30 cellular contexts compared by ENCODE assay signal in the genomic region with DNA sequence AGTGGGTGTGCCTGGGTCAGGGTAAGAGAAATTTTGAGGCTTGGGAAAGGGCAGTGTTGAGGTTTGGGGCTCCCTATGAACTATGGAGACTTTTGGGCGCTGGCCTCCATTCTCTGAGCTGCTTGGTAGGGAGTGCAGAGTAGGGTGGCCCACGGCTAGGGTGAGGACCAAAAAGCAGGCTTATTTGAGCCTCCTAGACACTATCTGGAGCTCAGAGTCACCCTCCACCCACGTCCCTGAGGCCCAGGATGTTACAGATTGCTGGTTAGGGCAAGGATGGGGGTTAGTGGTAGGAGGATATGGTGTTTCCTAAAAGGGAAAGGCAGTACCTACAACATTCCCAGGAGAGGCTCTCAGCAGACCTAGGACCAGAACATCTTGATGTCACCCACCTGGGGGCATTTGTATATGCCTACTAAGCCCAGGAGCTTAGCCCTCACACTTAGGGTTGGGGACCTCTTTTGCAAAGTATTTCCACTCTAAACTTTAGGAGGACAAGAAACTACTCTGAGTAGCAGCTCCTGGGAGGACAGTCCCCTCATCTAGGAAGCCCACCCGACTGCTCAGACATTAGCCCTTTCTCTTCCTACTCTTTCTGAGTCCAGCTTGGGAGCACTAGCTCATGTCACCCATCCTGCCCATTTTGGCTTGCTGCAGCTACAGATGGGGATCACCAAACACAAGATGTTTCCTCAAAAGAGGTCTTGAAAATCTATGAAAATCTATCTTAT. TPM values are rescaled to one million over a fixed set of nuclear protein-coding genes. Genes with fewer than 3 reads are reported as not detected.
A peak's percentile ranks its signal among the peaks of the same experiment; 100 is the strongest.
DNase-seq lines count a peak whose midpoint lies in the region; FAIRE-seq and TF ChIP-seq lines count a peak whose summit lies in the region.
"Had no signal": no experiment of that assay in that cellular context is flagged by ENCODE, and none has a peak within 500 bp of the region (broad histone marks: within the 10 kb centered on the region; RNA-seq: fewer than 3 reads in every experiment).

No MANE protein-coding gene starts in this region.

- H3K4me1 ChIP-seq in mammary epithelial cell (ENCODE audit: insufficient read depth, low read length) (peaks cover 5% of the 10 kb centered on the region), kidney (ENCODE audit: control insufficient read depth in 1 of 2, insufficient read depth in 1 of 2, low read depth in 1 of 2, low read length in 2 of 2) (peaks cover 5 to 15% of the 10 kb centered on the region in 2 donors)

- intact Hi-C loops in MCF 10A (cut with micrococcal nuclease) (no loop called here), mammary epithelial cell (cut with micrococcal nuclease) (no loop called here), kidney (cut with DNase I) (no loop called here)

- peaks cover 21% of the 10 kb centered on the region for H3K4me1 Mint-ChIP-seq in MCF 10A (ENCODE audit: insufficient read depth, unreplicated experiment)
- no peaks in the 10 kb centered on the region for H3K4me1 Mint-ChIP-seq in type B pancreatic cell (ENCODE audit: unreplicated experiment)

- dilution Hi-C loops in mammary epithelial cell (cut with HindIII; ENCODE audit: low sequenced_read_pairs) = no loop called here

- no peaks in the 10 kb centered on the region for H4K20me1 ChIP-seq in mammary epithelial cell (ENCODE audit: insufficient read depth, low read length)

- H3K27me3 Mint-ChIP-seq in MCF 10A (ENCODE audit: insufficient read depth, unreplicated experiment) = no peaks in the 10 kb centered on the region
- peaks cover 65% of the 10 kb centered on the region for H3K27me3 Mint-ChIP-seq in type B pancreatic cell

- H3K79me2 ChIP-seq in mammary epithelial cell (ENCODE audit: insufficient read depth, low read length) = no peaks in the 10 kb centered on the region

- CTCF ChIA-PET in MCF 10A (lab: Yijun Ruan, JAX) (interaction anchor here (0.6 to 10.4 kb wide), 15 partner anchors 9 to 301 kb away, joined by 3 to 211 read pairs (median 12); a partner anchor contains a TSS), mammary epithelial cell (lab: Charles Lee; ENCODE audit: low non-redundant PET) (no interaction called here)

- BruUV-seq in MCF 10A (replicated peaks; lab: Mats Ljungman, UMichigan) (TSS peak; percentile 26), mammary epithelial cell (replicated peaks; lab: Mats Ljungman, UMichigan) (no TSS peak)

- in situ Hi-C loops in mammary epithelial cell (cut with MboI; ENCODE audit: low sequenced_read_pairs in 2 of 2) = loop anchor here in 1 of 2 donors (10.0 kb wide), 1 partner anchor 303 kb away; no protein-coding TSS in a partner anchor

- H3K9me3 ChIP-seq in mammary epithelial cell (replicated peaks; ENCODE audit: insufficient read depth, low read length) (no peaks in the 10 kb centered on the region), kidney (ENCODE audit: control insufficient read depth in 1 of 2, low read length in 2 of 2) (no peaks in the 10 kb centered on the region)
- H3K9me3 ChIP-seq: Caco-2, sigmoid colon had no signal

- H3K27ac ChIP-seq in mammary epithelial cell (ENCODE audit: insufficient read depth, low read depth, low read length) (no peak overlapping the region), kidney (ENCODE audit: low read depth in 2 of 2, low read length in 2 of 2) (no peak overlapping the region)
- H3K27ac ChIP-seq: cardiac muscle cell, sigmoid colon had no signal

- WGBS in mammary epithelial cell (ENCODE audit: low coverage, missing lambda C conversion rate) = 94% methylated on average over 4 of the region's 4 CpGs

- no peak overlapping the region for H3K9ac ChIP-seq in mammary epithelial cell (ENCODE audit: insufficient read depth, low read length)
- no peak overlapping the region for H3K9ac ChIP-seq in kidney (ENCODE audit: low read length in 2 of 2)

- no peak overlapping the region for H2AFZ ChIP-seq in mammary epithelial cell (ENCODE audit: low read depth, low read length)

- FAIRE-seq in kidney (lab: Jason Lieb, UNC) = no peak
- FAIRE-seq: GM12891 had no signal

- no peak for TF ChIP-seq CTCF in MCF 10A (IDR thresholded peaks at IDR 0.05; ENCODE audit: unreplicated experiment)
- no peak for TF ChIP-seq CTCF in mammary epithelial cell (conservative IDR thresholded peaks at IDR 0.05 in 1 of 2, IDR thresholded peaks at IDR 0.05 in 1 of 2; ENCODE audit: extremely low read depth in 1 of 2, insufficient read depth in 1 of 2, low read depth in 1 of 2, low read length in 2 of 2)
- TF ChIP-seq CTCF in kidney (IDR thresholded peaks at IDR 0.05; ENCODE audit: borderline replicate concordance, extremely low read depth, insufficient read depth) = no peak
- TF ChIP-seq CTCF in type B pancreatic cell (conservative IDR thresholded peaks at IDR 0.05) = no peak

- no peak overlapping the region for H3K27ac Mint-ChIP-seq in MCF 10A (ENCODE audit: low read depth, unreplicated experiment)
- no peak overlapping the region for H3K27ac Mint-ChIP-seq in type B pancreatic cell
- H3K27ac Mint-ChIP-seq: activated CD4-positive, alpha-beta memory T cell treated with anti-CD3 and anti-CD28 coated beads for 36 hours; activated naive CD4-positive, alpha-beta T cell treated with anti-CD3 and anti-CD28 coated beads for 36 hours; naive thymus-derived CD8-positive, alpha-beta T cell; WTC11 had no signal

- H3K36me3 ChIP-seq in mammary epithelial cell (ENCODE audit: insufficient read depth, low read length) (no peaks in the 10 kb centered on the region), kidney (ENCODE audit: control insufficient read depth in 1 of 2, insufficient read depth in 2 of 2, low read length in 2 of 2) (no peaks in the 10 kb centered on the region)
- H3K36me3 ChIP-seq: cardiac muscle cell, sigmoid colon had no signal

- no peak for DNase-seq in MCF 10A (ENCODE audit: unreplicated experiment)
- no peak for DNase-seq in mammary epithelial cell
- peak; percentile 34 for DNase-seq in kidney
- no peak for DNase-seq in type B pancreatic cell (ENCODE audit: extremely low spot score, unreplicated experiment)
- no peak for DNase-seq in stimulated activated CD4-positive, alpha-beta T cell treated with anti-CD3 and anti-CD28 coated beads, Interleukin-4, amount 100 ng/mL, for 1 hour
- DNase-seq in central memory CD4-positive, alpha-beta T cell = no peak
- DNase-seq: activated CD4-positive, alpha-beta memory T cell treated with anti-CD3 and anti-CD28 coated beads for 36 hours; activated naive CD4-positive, alpha-beta T cell treated with anti-CD3 and anti-CD28 coated beads for 36 hours; activated T-cell treated with anti-CD3 and anti-CD28 coated beads, Interleukin-2, amount 50 U/mL, for 48 hours; amygdala; Caco-2; dermis blood vessel endothelial cell; glutamatergic neuron; GOT3; left cardiac atrium; naive thymus-derived CD8-positive, alpha-beta T cell; NCI-H1048; NCI-H1930; NCI-H2227 treated with DMSO at 0.1 percent for 48 hours; NCI-H748 treated with DMSO at 0.1 percent for 48 hours; sigmoid colon; stimulated activated CD4-positive, alpha-beta T cell treated with anti-CD3 and anti-CD28 coated beads, Interleukin-15, amount 100 ng/mL, for 24 hours; stimulated activated CD8-positive, alpha-beta memory T cell treated with anti-CD3 and anti-CD28 coated beads, Interleukin-4, amount 100 ng/mL, for 48 hours; T-helper 9 cell had no signal

- POLR2A ChIA-PET in MCF 10A (lab: Yijun Ruan, JAX) = interaction anchor here (0.6 to 10.9 kb wide), 7 partner anchors 9 to 1538 kb away, joined by 3 to 176 read pairs (median 6); a partner anchor contains a TSS

- peaks cover 34% of the 10 kb centered on the region for H3K36me3 Mint-ChIP-seq in MCF 10A (ENCODE audit: insufficient read depth, unreplicated experiment)
- H3K36me3 Mint-ChIP-seq in type B pancreatic cell = no peaks in the 10 kb centered on the region
- H3K36me3 Mint-ChIP-seq: activated CD4-positive, alpha-beta memory T cell treated with anti-CD3 and anti-CD28 coated beads for 36 hours; naive thymus-derived CD8-positive, alpha-beta T cell; WTC11 had no signal

- H3K9me3 Mint-ChIP-seq in MCF 10A (ENCODE audit: unreplicated experiment) (no peaks in the 10 kb centered on the region), type B pancreatic cell (no peaks in the 10 kb centered on the region)
- H3K9me3 Mint-ChIP-seq: activated CD4-positive, alpha-beta memory T cell treated with anti-CD3 and anti-CD28 coated beads for 36 hours; activated naive CD4-positive, alpha-beta T cell treated with anti-CD3 and anti-CD28 coated beads for 36 hours; naive thymus-derived CD8-positive, alpha-beta T cell; WTC11 had no signal

- H3K4me3 ChIP-seq in mammary epithelial cell (replicated peaks in 1 of 3; ENCODE audit: insufficient read depth in 1 of 3, low read depth in 2 of 3, low read length in 3 of 3) (no peak overlapping the region), kidney (ENCODE audit: low read length in 2 of 2) (no peak overlapping the region)
- H3K4me3 ChIP-seq: cardiac muscle cell, sigmoid colon had no signal

- H3K27me3 ChIP-seq in mammary epithelial cell (ENCODE audit: insufficient read depth, low read length) = no peaks in the 10 kb centered on the region

- peak overlapping the region; percentile 90 for H3K4me3 Mint-ChIP-seq in MCF 10A (ENCODE audit: unreplicated experiment)
- H3K4me3 Mint-ChIP-seq in type B pancreatic cell = peak overlapping the region; percentile 68

- H3K4me2 ChIP-seq in mammary epithelial cell (ENCODE audit: insufficient read depth, low read depth, low read length) = no peak overlapping the region

RNA-seq across cellular contexts. Expression of a gene that starts 2.3 kb away (rescaled TPM):
- total RNA-seq in MCF 10A (2022) (20.5 and 22.7 TPM in 2 replicates), mammary epithelial cell (10 to 100 TPM in 1 of 2 donors, 1 to 10 TPM in 1; 4.7 to 13.0 TPM), kidney (13.4 TPM), type B pancreatic cell (ENCODE audit: low replicate concordance) (7.2 and 7.6 TPM in 2 replicates)
- polyA plus RNA-seq in mammary epithelial cell (5.7 TPM), kidney (ENCODE audit: insufficient read depth, low read depth, low replicate concordance) (7.8 TPM)
- 0.31 TPM for polyA minus RNA-seq in mammary epithelial cell
- total RNA-seq: naive thymus-derived CD8-positive, alpha-beta T cell had no signal
- polyA plus RNA-seq: naive thymus-derived CD8-positive, alpha-beta T cell had no signal

RNA-seq across cellular contexts. Expression of a gene that starts 15.0 kb away (rescaled TPM):
- not detected in 2 replicates for total RNA-seq in MCF 10A (2022)
- not detected for total RNA-seq in mammary epithelial cell
- 0.07 TPM for polyA plus RNA-seq in mammary epithelial cell
- not detected for polyA minus RNA-seq in mammary epithelial cell
- total RNA-seq in kidney = 4.1 TPM
- polyA plus RNA-seq in kidney (ENCODE audit: insufficient read depth, low read depth, low replicate concordance) = 7.1 TPM
- total RNA-seq in type B pancreatic cell (ENCODE audit: low replicate concordance) = 2.5 and 4.4 TPM in 2 replicates
- total RNA-seq: A673; activated CD4-positive, alpha-beta memory T cell treated with anti-CD3 and anti-CD28 coated beads for 36 hours; activated naive CD4-positive, alpha-beta T cell treated with anti-CD3 and anti-CD28 coated beads for 36 hours; cardiac muscle cell; dermis blood vessel endothelial cell; LHCN-M2; naive thymus-derived CD8-positive, alpha-beta T cell had no signal
- polyA plus RNA-seq: BJ; cardiac muscle cell; naive thymus-derived CD8-positive, alpha-beta T cell had no signal

RNA-seq across cellular contexts. Expression of a gene that starts 38.2 kb away (rescaled TPM):
- total RNA-seq in MCF 10A (2022) (0.51 and 0.79 TPM in 2 replicates), mammary epithelial cell (under 1 TPM; 0.50 to 0.66 TPM), kidney (0.88 TPM), type B pancreatic cell (ENCODE audit: low replicate concordance) (1.4 and 1.5 TPM in 2 replicates)
- polyA plus RNA-seq in mammary epithelial cell (0.25 TPM), kidney (ENCODE audit: insufficient read depth, low read depth, low replicate concordance) (0.88 TPM)
- not detected for polyA minus RNA-seq in mammary epithelial cell
- total RNA-seq: dermis blood vessel endothelial cell, LHCN-M2 had no signal

RNA-seq across cellular contexts. Expression of a gene that starts 38.3 kb away (rescaled TPM):
- total RNA-seq in MCF 10A (2022) (974 and 1,181 TPM in 2 replicates), mammary epithelial cell (100 to 1,000 TPM in 1 of 2 donors, 10 to 100 TPM in 1; 45.3 to 461 TPM), kidney (306 TPM), type B pancreatic cell (ENCODE audit: low replicate concordance) (445 and 544 TPM in 2 replicates)
- polyA plus RNA-seq in mammary epithelial cell (192 TPM), kidney (ENCODE audit: insufficient read depth, low read depth, low replicate concordance) (1,158 TPM)
- 19.3 TPM for polyA minus RNA-seq in mammary epithelial cell

RNA-seq across cellular contexts. Expression of a gene that starts 45.4 kb away (rescaled TPM):
- total RNA-seq in MCF 10A (2022) = 2.9 and 3.2 TPM in 2 replicates
- total RNA-seq in mammary epithelial cell = under 1 TPM; 0.17 to 0.80 TPM
- 0.41 TPM for polyA plus RNA-seq in mammary epithelial cell
- not detected for polyA minus RNA-seq in mammary epithelial cell
- 1.5 TPM for total RNA-seq in kidney
- polyA plus RNA-seq in kidney (ENCODE audit: insufficient read depth, low read depth, low replicate concordance) = 6.9 TPM
- 2.5 and 2.9 TPM in 2 replicates for total RNA-seq in type B pancreatic cell (ENCODE audit: low replicate concordance)
